ENCODE assay signal across 20 cellular contexts in genomic region chr3:161674402-161674801, GRCh38.
"Had no signal": no experiment of that assay in that cellular context is flagged by ENCODE, and none has a peak within 500 bp of the region (broad histone marks: within the 10 kb centered on the region; RNA-seq: fewer than 3 reads in every experiment).

No MANE protein-coding gene starts in this region.

- H3K4me1 Mint-ChIP-seq: naive thymus-derived CD4-positive, alpha-beta T cell; nephron progenitor cell had no signal

- DNase-seq: effector CD4-positive, alpha-beta T cell; foreskin melanocyte; head of caudate nucleus; left colon; left ventricle myocardium superior; mesendoderm; naive thymus-derived CD4-positive, alpha-beta T cell; nephron progenitor cell; ovary; right cardiac atrium; small intestine; stimulated activated CD4-positive, alpha-beta T cell treated with anti-CD3 and anti-CD28 coated beads, Interleukin-12 subunit alpha, Interleukin-12 subunit beta, amount 100 ng/mL, for 4 hours; stimulated activated naive CD4-positive, alpha-beta T cell; stomach; substantia nigra; transverse colon had no signal

- H3K27ac Mint-ChIP-seq: naive thymus-derived CD4-positive, alpha-beta T cell; nephron progenitor cell had no signal

- H3K36me3 ChIP-seq: ovary, stomach, thoracic aorta, transverse colon had no signal

- H2AFZ ChIP-seq: hepatocyte had no signal

- H3K9me3 ChIP-seq: ovary had no signal

- H3K36me3 Mint-ChIP-seq: naive thymus-derived CD4-positive, alpha-beta T cell had no signal

- FAIRE-seq: small intestine had no signal

- H3K79me2 ChIP-seq: hepatocyte had no signal

- H3K4me1 ChIP-seq: stomach, transverse colon had no signal

- H3K4me3 ChIP-seq: coronary artery, hepatocyte, lung, ovary, stomach, thoracic aorta, transverse colon had no signal

- H3K4me2 ChIP-seq: hepatocyte had no signal

- ATAC-seq: left colon; left ventricle myocardium superior; naive thymus-derived CD4-positive, alpha-beta T cell; right cardiac atrium had no signal

- H3K27ac ChIP-seq: coronary artery, hepatocyte, ovary, stomach, thoracic aorta, transverse colon had no signal

- H3K27me3 ChIP-seq: hepatocyte, ovary, stomach, transverse colon had no signal

- H3K4me3 Mint-ChIP-seq: naive thymus-derived CD4-positive, alpha-beta T cell; nephron progenitor cell had no signal
